20 cellular contexts compared by ENCODE assay signal in the genomic region with DNA sequence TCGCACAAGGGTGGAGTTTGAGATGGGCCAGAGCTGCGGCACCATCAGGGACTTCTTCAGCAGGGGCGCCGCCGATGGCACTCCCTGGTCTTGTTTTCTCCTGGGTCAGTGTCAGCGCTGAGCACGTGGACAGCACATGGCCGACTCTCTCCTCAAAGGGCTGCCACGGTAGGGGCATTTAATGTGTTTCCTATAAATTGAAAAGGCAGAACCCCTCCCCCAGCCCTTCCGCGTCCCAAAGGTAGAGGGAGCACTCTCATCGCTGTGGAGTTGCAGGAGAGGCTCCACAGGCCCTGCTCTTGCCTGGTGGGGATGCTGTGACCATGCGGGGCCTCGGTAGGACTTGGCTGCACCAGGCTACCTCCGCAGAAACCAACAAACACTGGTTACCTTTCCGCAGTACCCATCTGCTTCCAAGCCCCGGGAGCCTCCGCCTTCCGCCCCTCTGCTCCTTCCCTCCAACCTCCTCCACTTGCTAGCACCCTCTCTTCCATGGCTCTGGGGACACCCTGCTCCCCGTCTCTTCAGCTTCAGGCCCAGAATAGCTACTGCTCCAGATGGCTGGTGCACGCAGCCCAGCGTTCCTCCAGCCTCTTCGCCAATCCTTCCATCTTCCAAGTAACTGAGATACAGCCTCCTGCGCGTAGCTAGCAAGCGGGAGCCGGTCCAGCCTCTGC.
DNase-seq lines count a peak whose midpoint lies in the region; ATAC-seq and TF ChIP-seq lines count a peak whose summit lies in the region.
"Had no signal": no experiment of that assay in that cellular context is flagged by ENCODE, and none has a peak within 500 bp of the region (broad histone marks: within the 10 kb centered on the region; RNA-seq: fewer than 3 reads in every experiment).

No MANE protein-coding gene starts in this region.

- no peaks in the 10 kb centered on the region for H4K20me1 ChIP-seq in PC-3 (ENCODE audit: low read length)

- H3K27ac ChIP-seq in 22Rv1 (no peak overlapping the region), PC-3 (ENCODE audit: low read length) (no peak overlapping the region)
- H3K27ac ChIP-seq: epithelial cell of prostate, heart right ventricle, left ventricle myocardium inferior, upper lobe of left lung had no signal

- H3K4me1 ChIP-seq in PC-3 (ENCODE audit: insufficient read depth, low read length): peaks cover 12% of the 10 kb centered on the region
- H3K4me1 ChIP-seq: heart right ventricle, left ventricle myocardium inferior, upper lobe of left lung had no signal

- H3F3A ChIP-seq in PC-3 (ENCODE audit: low read length, unreplicated experiment): no peaks in the 10 kb centered on the region

- no TSS peak for BruUV-seq in PC-3 (replicated peaks; lab: Mats Ljungman, UMichigan)

- H3K4me2 ChIP-seq in PC-3 (ENCODE audit: low read length): no peak overlapping the region

- POLR2A ChIA-PET in PC-3 (lab: Charles Lee; ENCODE audit: unreplicated experiment): no interaction called here

- TF ChIP-seq CTCF in 22Rv1 (IDR thresholded peaks at IDR 0.05) (peak; percentile 48), PC-3 (conservative IDR thresholded peaks at IDR 0.05; ENCODE audit: low read depth, low read length) (peak; percentile 35)

- CTCF ChIA-PET in PC-3 (lab: Charles Lee): no interaction called here

- no peak overlapping the region for H3K9ac ChIP-seq in PC-3 (ENCODE audit: low read length)

- intact Hi-C loops in PC-3 (cut with micrococcal nuclease): no loop called here
- intact Hi-C loops in posterior vena cava (cut with DNase I): no loop called here

- no peaks in the 10 kb centered on the region for H3K79me2 ChIP-seq in PC-3 (ENCODE audit: low read length)

- H3K36me3 ChIP-seq in PC-3 (ENCODE audit: low read depth, low read length): no peaks in the 10 kb centered on the region; the same call in 1 of the 2 replicates
- H3K36me3 ChIP-seq: heart right ventricle, left ventricle myocardium inferior, upper lobe of left lung had no signal

- H3K27me3 ChIP-seq in PC-3 (ENCODE audit: low read length): no peaks in the 10 kb centered on the region
- H3K27me3 ChIP-seq: heart right ventricle, upper lobe of left lung had no signal

- H2AFZ ChIP-seq in PC-3 (ENCODE audit: low read length): no peak overlapping the region

- no peaks in the 10 kb centered on the region for H3K9me2 ChIP-seq in PC-3 (replicated peaks; ENCODE audit: low read length)

- no peak overlapping the region for H3K4me3 ChIP-seq in PC-3 (ENCODE audit: low read length)
- H3K4me3 ChIP-seq: heart right ventricle, left ventricle myocardium inferior, upper lobe of left lung had no signal

- no peaks in the 10 kb centered on the region for H3K9me3 ChIP-seq in PC-3 (ENCODE audit: low read length)

- DNase-seq in ELR (ENCODE audit: low read depth): peak; percentile 3
- no peak for DNase-seq in PC-3
- peak; percentile 11 to 44 for DNase-seq in hippocampal formation (lab: John Stamatoyannopoulos, UW)
- no peak for DNase-seq in posterior vena cava (ENCODE audit: low spot score)
- no peak for DNase-seq in putamen (ENCODE audit: low spot score)
- DNase-seq: activated B cell treated with CpG ODN at 0.5 μM for 24 hours; heart right ventricle; IMR-90; left ventricle myocardium inferior; naive B cell; NCI-H187; stimulated activated CD4-positive, alpha-beta T cell treated with anti-CD3 and anti-CD28 coated beads, Interleukin-4, amount 100 ng/mL, for 1 hour had no signal

- ATAC-seq in PC-3 (no peak), GM18519 (IDR thresholded peaks at IDR 0.05; ENCODE audit: low FRiP score, unreplicated experiment) (no peak), HG03196 (IDR thresholded peaks at IDR 0.05; ENCODE audit: unreplicated experiment) (no peak)
- ATAC-seq: activated naive CD4-positive, alpha-beta T cell treated with anti-CD3 and anti-CD28 coated beads, Interleukin-2, amount 50 U/mL, for 72 hours; heart right ventricle; sciatic nerve; stimulated activated effector memory CD8-positive, alpha-beta T cell treated with anti-CD3 and anti-CD28 coated beads, Interleukin-12 subunit alpha, Interleukin-12 subunit beta, amount 100 ng/mL, for 72 hours had no signal

Comparison
In these comparisons a context has a peak if more than half of its experiments do, and no peak if none do; other contexts are left out.
1. DNase-seq: peak in ELR (single experiment) and hippocampal formation (2 of 2); none in PC-3 (single experiment), posterior vena cava (single experiment) and putamen (single experiment).